9 cellular contexts compared by ENCODE assay signal in genomic region chr3:52831500-52832301, GRCh38. TPM values are rescaled to one million over a fixed set of nuclear protein-coding genes. Genes with fewer than 3 reads are reported as not detected.
DNase-seq lines count a peak whose midpoint lies in the region; ATAC-seq and TF ChIP-seq lines count a peak whose summit lies in the region.
"Had no signal": no experiment of that assay in that cellular context is flagged by ENCODE, and none has a peak within 500 bp of the region (broad histone marks: within the 10 kb centered on the region; RNA-seq: fewer than 3 reads in every experiment).

No MANE protein-coding gene starts in this region.

- peaks cover 6 to 14% of the 10 kb centered on the region in 2 donors for H3K36me3 Mint-ChIP-seq in stimulated activated naive B cell treated with anti-CD40 and anti-IgM and Interleukin-4, amounts not matched to agents 10 μg/mL and 1 μg/mL and 100 μg/mL, for 72 hours

- no peaks in the 10 kb centered on the region for H3K27me3 ChIP-seq in osteoblast (ENCODE audit: insufficient read depth, low read length)
- H3K27me3 ChIP-seq: cardiac muscle cell had no signal

- H3K4me3 Mint-ChIP-seq in stimulated activated naive B cell treated with anti-CD40 and anti-IgM and Interleukin-4, amounts not matched to agents 10 μg/mL and 1 μg/mL and 100 μg/mL, for 72 hours = no peak overlapping the region

- H4K20me1 ChIP-seq in osteoblast (ENCODE audit: insufficient read depth, low read length) = peaks cover 8% of the 10 kb centered on the region

- no peak for ATAC-seq in stimulated activated naive B cell treated with anti-CD40 and anti-IgM and Interleukin-4, amounts not matched to agents 10 μg/mL and 1 μg/mL and 100 μg/mL, for 72 hours (replicated peaks)

- peak; percentile 55 for DNase-seq in DMS 273 treated with DMSO at 0.1 percent for 48 hours (lab: John Stamatoyannopoulos, UW)
- DNase-seq in NCI-H446 treated with DMSO at 0.1 percent for 48 hours (lab: John Stamatoyannopoulos, UW) = peak; percentile 82
- DNase-seq in dermis blood vessel endothelial cell = peak; percentile 87
- peak; percentile 97 for DNase-seq in osteoblast (ENCODE audit: insufficient read length, low spot score, missing footprints)
- DNase-seq in stimulated activated naive B cell treated with anti-CD40 and anti-IgM and Interleukin-4, amounts not matched to agents 10 μg/mL and 1 μg/mL and 100 μg/mL, for 72 hours = no peak
- DNase-seq in SKM-1 treated with dmso at 0.1 percent for 144 hours (lab: John Stamatoyannopoulos, UW; ENCODE audit: unreplicated experiment) = no peak
- no peak for DNase-seq in hippocampal formation (lab: John Stamatoyannopoulos, UW)
- no peak for DNase-seq in mesenteric fat pad (ENCODE audit: low spot score)

- H3K4me3 ChIP-seq in osteoblast (ENCODE audit: insufficient read depth, low read length) = no peak overlapping the region
- H3K4me3 ChIP-seq: cardiac muscle cell had no signal

- peaks cover 21% of the 10 kb centered on the region for H3K4me1 ChIP-seq in osteoblast (ENCODE audit: insufficient read depth, low read length)

- peaks cover under 1 to 4% of the 10 kb centered on the region in 2 donors for H3K4me1 Mint-ChIP-seq in stimulated activated naive B cell treated with anti-CD40 and anti-IgM and Interleukin-4, amounts not matched to agents 10 μg/mL and 1 μg/mL and 100 μg/mL, for 72 hours

- no peaks in the 10 kb centered on the region for H3K27me3 Mint-ChIP-seq in stimulated activated naive B cell treated with anti-CD40 and anti-IgM and Interleukin-4, amounts not matched to agents 10 μg/mL and 1 μg/mL and 100 μg/mL, for 72 hours

- peak overlapping the region; percentile 52 for H3K4me2 ChIP-seq in osteoblast (ENCODE audit: insufficient read depth, low read length)

- peak overlapping the region; percentile 23 for H3K27ac ChIP-seq in osteoblast (ENCODE audit: low read depth, low read length)
- H3K27ac ChIP-seq: cardiac muscle cell had no signal

- H3K9me3 ChIP-seq in osteoblast (ENCODE audit: low read depth, low read length) = no peaks in the 10 kb centered on the region

- H3K27ac Mint-ChIP-seq in stimulated activated naive B cell treated with anti-CD40 and anti-IgM and Interleukin-4, amounts not matched to agents 10 μg/mL and 1 μg/mL and 100 μg/mL, for 72 hours = no peak overlapping the region

- TF ChIP-seq CTCF in osteoblast (IDR thresholded peaks at IDR 0.05; ENCODE audit: extremely low read depth, low read depth, low read length) = no peak

- H3K36me3 ChIP-seq in osteoblast (ENCODE audit: insufficient read depth, low read length) = no peaks in the 10 kb centered on the region
- H3K36me3 ChIP-seq: cardiac muscle cell had no signal

- no peaks in the 10 kb centered on the region for H3K9me3 Mint-ChIP-seq in stimulated activated naive B cell treated with anti-CD40 and anti-IgM and Interleukin-4, amounts not matched to agents 10 μg/mL and 1 μg/mL and 100 μg/mL, for 72 hours

- no peak overlapping the region for H2AFZ ChIP-seq in osteoblast (ENCODE audit: low read length)

- H3K79me2 ChIP-seq in osteoblast (ENCODE audit: insufficient read depth, low read length) = no peaks in the 10 kb centered on the region

RNA-seq across cellular contexts. Expression of gene ITIH4, which starts 1.2 kb away (rescaled TPM):
- 0.19 and 1.9 TPM in 2 replicates for total RNA-seq in dermis blood vessel endothelial cell
- 2.5 and 3.5 TPM in 2 replicates for total RNA-seq in osteoblast
- total RNA-seq in mesenteric fat pad = 4.3 TPM

RNA-seq across cellular contexts. Expression of gene MUSTN1, which starts 3.1 kb away (rescaled TPM):
- total RNA-seq in dermis blood vessel endothelial cell (not detected in 2 replicates), osteoblast (1.4 TPM in 1 of 2 replicates, not detected in the other), mesenteric fat pad (2.4 TPM)
- total RNA-seq: cardiac muscle cell had no signal

RNA-seq across cellular contexts. Expression of gene ITIH3, which starts 37.1 kb away (rescaled TPM):
- total RNA-seq in dermis blood vessel endothelial cell = 0.19 and 0.34 TPM in 2 replicates
- total RNA-seq in osteoblast = under 0.01 TPM in 1 of 2 replicates, not detected in the other
- total RNA-seq in mesenteric fat pad = 0.71 TPM

RNA-seq across cellular contexts. Expression of gene ITIH1, which starts 54.3 kb away (rescaled TPM):
- total RNA-seq in dermis blood vessel endothelial cell (not detected in 2 replicates), osteoblast (not detected in 2 replicates), mesenteric fat pad (not detected)
- total RNA-seq: cardiac muscle cell had no signal

Comparison
In these comparisons a context has a peak if more than half of its experiments do, and no peak if none do; other contexts are left out.
1. DNase-seq: peak in DMS 273 treated with DMSO at 0.1 percent for 48 hours (single experiment), NCI-H446 treated with DMSO at 0.1 percent for 48 hours (single experiment), dermis blood vessel endothelial cell (single experiment) and osteoblast (single experiment); none in stimulated activated naive B cell treated with anti-CD40 and anti-IgM and Interleukin-4, amounts not matched to agents 10 μg/mL and 1 μg/mL and 100 μg/mL, for 72 hours (single experiment), SKM-1 treated with dmso at 0.1 percent for 144 hours (single experiment), hippocampal formation (0 of 2) and mesenteric fat pad (single experiment).